20 cellular contexts compared by ENCODE assay signal in genomic region chr15:87608238-87609028, GRCh38.
"Had no signal": no experiment of that assay in that cellular context is flagged by ENCODE, and none has a peak within 500 bp of the region (broad histone marks: within the 10 kb centered on the region; RNA-seq: fewer than 3 reads in every experiment).

No MANE protein-coding gene starts in this region.

- DNase-seq: activated CD4-positive, alpha-beta T cell treated with anti-CD3 and anti-CD28 coated beads for 36 hours; activated CD4-positive, CD25-positive, alpha-beta regulatory T cell; activated CD8-positive, alpha-beta memory T cell treated with anti-CD3 and anti-CD28 coated beads, Interleukin-2, amount 10 ng/mL, durations not matched to agents 7 days and 5 days; activated CD8-positive, alpha-beta T cell treated with anti-CD3 and anti-CD28 coated beads, Interleukin-2, amount 10 ng/mL, durations not matched to agents 7 days and 5 days; activated T-cell treated with anti-CD3 and anti-CD28 coated beads, Interleukin-2, amount 50 U/mL, for 48 hours; caudate nucleus; islet precursor cell; left cardiac atrium; naive B cell; nephron progenitor cell; ovary; stimulated activated CD4-positive, alpha-beta T cell treated with anti-CD3 and anti-CD28 coated beads, Interleukin-4, amount 100 ng/mL, for 24 hours; stimulated activated naive CD8-positive, alpha-beta T cell treated with anti-CD3 and anti-CD28 coated beads, Interleukin-15, amount 100 ng/mL, for 72 hours; T-helper 9 cell; tibial artery; upper lobe of right lung had no signal

- H3K27ac ChIP-seq: esophagus muscularis mucosa, ovary, skin epidermis, upper lobe of right lung had no signal

- H3K4me3 ChIP-seq: esophagus muscularis mucosa, ovary, skin epidermis, tibial artery, upper lobe of right lung had no signal

- ATAC-seq: activated CD4-positive, alpha-beta T cell treated with anti-CD3 and anti-CD28 coated beads for 36 hours; activated CD8-positive, alpha-beta memory T cell treated with anti-CD3 and anti-CD28 coated beads, Interleukin-2, amount 10 ng/mL, durations not matched to agents 7 days and 5 days; activated CD8-positive, alpha-beta T cell treated with anti-CD3 and anti-CD28 coated beads, Interleukin-2, amount 10 ng/mL, durations not matched to agents 7 days and 5 days; activated naive CD4-positive, alpha-beta T cell treated with anti-CD3 and anti-CD28 coated beads, Interleukin-2, amount 50 U/mL, for 72 hours; stimulated activated effector memory CD8-positive, alpha-beta T cell treated with anti-CD3 and anti-CD28 coated beads, Interleukin-12 subunit alpha, Interleukin-12 subunit beta, amount 100 ng/mL, for 72 hours; stimulated activated naive CD8-positive, alpha-beta T cell treated with anti-CD3 and anti-CD28 coated beads, Interleukin-15, amount 100 ng/mL, for 72 hours; upper lobe of right lung had no signal
